ENCODE assay signal across 13 cellular contexts in the genomic region with DNA sequence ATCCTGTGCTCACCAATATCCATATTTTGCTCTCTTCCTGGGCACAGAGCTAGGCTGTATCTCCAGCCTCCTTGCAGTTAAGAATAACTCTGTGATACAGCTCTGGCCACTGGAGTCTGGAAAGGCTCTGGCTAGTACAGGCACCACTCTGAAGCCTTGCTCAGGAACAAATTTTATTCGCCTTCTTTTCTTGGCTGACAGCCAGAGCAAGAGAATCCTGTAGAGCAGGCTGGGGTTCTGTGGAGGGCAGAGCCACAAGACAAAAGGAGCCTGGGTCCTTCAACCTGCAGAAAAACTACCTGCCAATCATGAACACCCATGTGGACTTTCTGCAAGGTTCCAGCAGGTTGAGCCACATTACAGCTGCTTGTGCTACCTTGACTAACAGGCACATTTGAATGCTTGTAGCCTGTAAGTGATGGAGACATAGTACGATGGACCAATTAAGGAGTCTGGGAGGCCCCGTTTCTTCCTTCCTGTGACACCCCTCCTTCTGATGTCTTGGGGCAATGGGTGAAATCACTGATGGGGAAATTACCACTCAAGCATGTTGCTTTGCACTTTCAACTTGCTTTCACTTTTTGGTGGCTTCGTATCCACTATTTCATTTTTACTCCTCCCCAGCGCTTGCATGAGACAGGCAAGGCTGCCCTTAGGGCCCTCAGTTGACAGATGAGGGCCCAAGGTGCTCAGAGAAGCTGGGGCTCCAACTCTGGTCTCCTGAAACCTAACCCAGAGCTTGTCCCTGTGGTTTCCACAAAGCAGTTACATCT.
DNase-seq lines count a peak whose midpoint lies in the region; ATAC-seq and TF ChIP-seq lines count a peak whose summit lies in the region.
"Had no signal": no experiment of that assay in that cellular context is flagged by ENCODE, and none has a peak within 500 bp of the region (broad histone marks: within the 10 kb centered on the region; RNA-seq: fewer than 3 reads in every experiment).

No MANE protein-coding gene starts in this region.

- H3K9me3 Mint-ChIP-seq in natural killer cell treated with Interleukin-12 subunit alpha and Interleukin-12 subunit beta and Interleukin-15 and Interleukin-18, amount 100 ng/mL, for 72 hours, result no peaks in the 10 kb centered on the region
- peaks cover 7% of the 10 kb centered on the region for H3K9me3 Mint-ChIP-seq in stimulated activated effector memory CD8-positive, alpha-beta T cell treated with anti-CD3 and anti-CD28 coated beads, Interleukin-12 subunit alpha, Interleukin-12 subunit beta, amount 100 ng/mL, for 72 hours
- H3K9me3 Mint-ChIP-seq: dendritic cell treated with granulocyte-macrophage colony-stimulating factor and Interleukin-4, amounts not matched to agents 40 ng/mL and 50 ng/mL, for 4 days had no signal

- H3K27me3 Mint-ChIP-seq in natural killer cell treated with Interleukin-12 subunit alpha and Interleukin-12 subunit beta and Interleukin-15 and Interleukin-18, amount 100 ng/mL, for 72 hours, result no peaks in the 10 kb centered on the region
- H3K27me3 Mint-ChIP-seq: dendritic cell treated with granulocyte-macrophage colony-stimulating factor and Interleukin-4, amounts not matched to agents 40 ng/mL and 50 ng/mL, for 4 days had no signal

- ATAC-seq in GM19438 (IDR thresholded peaks at IDR 0.05; ENCODE audit: low read depth, unreplicated experiment) (peak; percentile 63), omental fat pad (ENCODE audit: low FRiP score) (no peak)
- no peak for ATAC-seq in natural killer cell treated with Interleukin-12 subunit alpha and Interleukin-12 subunit beta and Interleukin-15 and Interleukin-18, amount 100 ng/mL, for 72 hours
- no peak for ATAC-seq in stimulated activated effector memory CD8-positive, alpha-beta T cell treated with anti-CD3 and anti-CD28 coated beads, Interleukin-12 subunit alpha, Interleukin-12 subunit beta, amount 100 ng/mL, for 72 hours
- ATAC-seq: gastroesophageal sphincter had no signal

- no peak overlapping the region for H2AFZ ChIP-seq in hepatocyte

- H3K27ac ChIP-seq in hepatocyte, result no peak overlapping the region
- H3K27ac ChIP-seq: gastroesophageal sphincter, thyroid gland had no signal

- peak; percentile 86 for DNase-seq in GM12865 (ENCODE audit: low read depth)
- peak; percentile 57 for DNase-seq in NCI-H1105 (lab: John Stamatoyannopoulos, UW)
- DNase-seq in hepatocyte (ENCODE audit: low spot score), result peak; percentile 23
- DNase-seq in omental fat pad (ENCODE audit: low spot score), result no peak
- DNase-seq in medulla oblongata (ENCODE audit: extremely low spot score), result no peak
- no peak for DNase-seq in natural killer cell treated with Interleukin-12 subunit alpha and Interleukin-12 subunit beta and Interleukin-15 and Interleukin-18, amount 100 ng/mL, for 72 hours (ENCODE audit: low spot score)
- DNase-seq in stimulated activated effector memory CD8-positive, alpha-beta T cell treated with anti-CD3 and anti-CD28 coated beads, Interleukin-12 subunit alpha, Interleukin-12 subunit beta, amount 100 ng/mL, for 72 hours (ENCODE audit: low spot score in 2 of 2), result no peak
- DNase-seq: activated CD4-positive, alpha-beta T cell treated with anti-CD3 and anti-CD28 coated beads, Interleukin-2, amount 50 U/mL, for 4 hours; activated naive CD4-positive, alpha-beta T cell treated with anti-CD3 and anti-CD28 coated beads, Interleukin-2, amount 50 U/mL, for 16 hours; thyroid gland had no signal

- H3K27me3 ChIP-seq in hepatocyte, result no peaks in the 10 kb centered on the region
- H3K27me3 ChIP-seq: gastroesophageal sphincter, thyroid gland had no signal

- H3K4me1 ChIP-seq in hepatocyte (ENCODE audit: insufficient read depth), result peaks cover 8% of the 10 kb centered on the region
- H3K4me1 ChIP-seq: gastroesophageal sphincter, thyroid gland had no signal

- H3K9me3 ChIP-seq in hepatocyte (ENCODE audit: low read depth), result no peaks in the 10 kb centered on the region
- H3K9me3 ChIP-seq: gastroesophageal sphincter, thyroid gland had no signal

- TF ChIP-seq CTCF in GM12865 (IDR thresholded peaks at IDR 0.05; ENCODE audit: insufficient read depth, low read depth, low read length, missing control alignments) (no peak), hepatocyte (IDR thresholded peaks at IDR 0.05; ENCODE audit: poor library complexity) (no peak), omental fat pad (IDR thresholded peaks at IDR 0.05) (no peak)

- no peaks in the 10 kb centered on the region for H4K20me1 ChIP-seq in hepatocyte (ENCODE audit: insufficient read depth, poor library complexity, severe bottlenecking)

- H3K9me2 ChIP-seq in hepatocyte (replicated peaks; ENCODE audit: insufficient read depth), result no peaks in the 10 kb centered on the region

- WGBS in hepatocyte (ENCODE audit: low lambda C conversion rate, missing lambda C conversion rate), result 76% methylated on average over 5 of the region's 5 CpGs

- no peak overlapping the region for H3K4me3 ChIP-seq in GM12865 (ENCODE audit: low read depth, low read length)
- no peak overlapping the region for H3K4me3 ChIP-seq in hepatocyte
- H3K4me3 ChIP-seq: gastroesophageal sphincter, thyroid gland had no signal

- H3K4me2 ChIP-seq in hepatocyte, result no peak overlapping the region

- H3K36me3 Mint-ChIP-seq in natural killer cell treated with Interleukin-12 subunit alpha and Interleukin-12 subunit beta and Interleukin-15 and Interleukin-18, amount 100 ng/mL, for 72 hours, result peaks cover under 1% of the 10 kb centered on the region
- H3K36me3 Mint-ChIP-seq in stimulated activated effector memory CD8-positive, alpha-beta T cell treated with anti-CD3 and anti-CD28 coated beads, Interleukin-12 subunit alpha, Interleukin-12 subunit beta, amount 100 ng/mL, for 72 hours, result no peaks in the 10 kb centered on the region

- H3K27ac Mint-ChIP-seq in natural killer cell treated with Interleukin-12 subunit alpha and Interleukin-12 subunit beta and Interleukin-15 and Interleukin-18, amount 100 ng/mL, for 72 hours, result no peak overlapping the region
- H3K27ac Mint-ChIP-seq in stimulated activated effector memory CD8-positive, alpha-beta T cell treated with anti-CD3 and anti-CD28 coated beads, Interleukin-12 subunit alpha, Interleukin-12 subunit beta, amount 100 ng/mL, for 72 hours, result no peak overlapping the region
- H3K27ac Mint-ChIP-seq: dendritic cell treated with granulocyte-macrophage colony-stimulating factor and Interleukin-4, amounts not matched to agents 40 ng/mL and 50 ng/mL, for 4 days had no signal

- H3K79me2 ChIP-seq in hepatocyte, result no peaks in the 10 kb centered on the region

- peaks cover 0 to 5% of the 10 kb centered on the region in 2 donors for H3K4me1 Mint-ChIP-seq in natural killer cell treated with Interleukin-12 subunit alpha and Interleukin-12 subunit beta and Interleukin-15 and Interleukin-18, amount 100 ng/mL, for 72 hours (ENCODE audit: low read depth in 2 of 2)
- H3K4me1 Mint-ChIP-seq in stimulated activated effector memory CD8-positive, alpha-beta T cell treated with anti-CD3 and anti-CD28 coated beads, Interleukin-12 subunit alpha, Interleukin-12 subunit beta, amount 100 ng/mL, for 72 hours, result no peaks in the 10 kb centered on the region

- no peak overlapping the region for H3K4me3 Mint-ChIP-seq in natural killer cell treated with Interleukin-12 subunit alpha and Interleukin-12 subunit beta and Interleukin-15 and Interleukin-18, amount 100 ng/mL, for 72 hours
- H3K4me3 Mint-ChIP-seq in stimulated activated effector memory CD8-positive, alpha-beta T cell treated with anti-CD3 and anti-CD28 coated beads, Interleukin-12 subunit alpha, Interleukin-12 subunit beta, amount 100 ng/mL, for 72 hours, result no peak overlapping the region
- H3K4me3 Mint-ChIP-seq: dendritic cell treated with granulocyte-macrophage colony-stimulating factor and Interleukin-4, amounts not matched to agents 40 ng/mL and 50 ng/mL, for 4 days had no signal

- no peaks in the 10 kb centered on the region for H3K36me3 ChIP-seq in hepatocyte (replicated peaks; ENCODE audit: insufficient read depth, low read depth)
- H3K36me3 ChIP-seq: thyroid gland had no signal

Comparison
In these comparisons a context has a peak if more than half of its experiments do, and no peak if none do; other contexts are left out.
1. DNase-seq: peak in GM12865 (single experiment), NCI-H1105 (single experiment) and hepatocyte (single experiment); none in omental fat pad (single experiment), medulla oblongata (single experiment), natural killer cell treated with Interleukin-12 subunit alpha and Interleukin-12 subunit beta and Interleukin-15 and Interleukin-18, amount 100 ng/mL, for 72 hours (single experiment) and stimulated activated effector memory CD8-positive, alpha-beta T cell treated with anti-CD3 and anti-CD28 coated beads, Interleukin-12 subunit alpha, Interleukin-12 subunit beta, amount 100 ng/mL, for 72 hours (0 of 2).